Comparison of ENCODE assay signal across 17 cellular contexts in genomic region chr5:1672396-1672795, GRCh38.
DNase-seq lines count a peak whose midpoint lies in the region; ATAC-seq, FAIRE-seq and TF ChIP-seq lines count a peak whose summit lies in the region.
"Had no signal": no experiment of that assay in that cellular context is flagged by ENCODE, and none has a peak within 500 bp of the region (broad histone marks: within the 10 kb centered on the region; RNA-seq: fewer than 3 reads in every experiment).

No MANE protein-coding gene starts in this region.

- H3K4me1 ChIP-seq in BE2C (no peaks in the 10 kb centered on the region), GM12878 (ENCODE audit: control insufficient read depth, insufficient read depth, low read length) (no peaks in the 10 kb centered on the region), kidney (ENCODE audit: control insufficient read depth in 1 of 2, insufficient read depth in 1 of 2, low read depth in 1 of 2, low read length in 2 of 2) (no peaks in the 10 kb centered on the region)

- peaks cover 8% of the 10 kb centered on the region for H3K27me3 Mint-ChIP-seq in endothelial cell (ENCODE audit: unreplicated experiment)
- peaks cover 61% of the 10 kb centered on the region for H3K27me3 Mint-ChIP-seq in activated T-cell treated with anti-CD3 and anti-CD28 coated beads, Interleukin-2, amount 50 U/mL, for 24 hours

- RAD21 ChIA-PET in GM12878 (lab: Charles Lee; ENCODE audit: unreplicated experiment), result no interaction called here

- no peak for DNase-seq in BE2C
- peak; percentile 83 for DNase-seq in H7
- DNase-seq in GM12878 (ENCODE audit: low read depth, low spot score), result no peak
- DNase-seq in lower leg skin (ENCODE audit: low spot score in 2 of 2), result peak; percentile 3 to 59
- DNase-seq in endothelial cell (ENCODE audit: low spot score), result no peak
- no peak for DNase-seq in kidney
- no peak for DNase-seq in stimulated activated CD4-positive, alpha-beta T cell treated with anti-CD3 and anti-CD28 coated beads, Interleukin-2, amount 100 ng/mL, for 24 hours
- DNase-seq in activated T-cell treated with anti-CD3 and anti-CD28 coated beads, Interleukin-2, amount 50 U/mL, for 24 hours, result no peak
- DNase-seq: ACHN; CD4-positive, alpha-beta T cell; DND-41; GDM1; HCEC 1CT; IMR-90; MV-4-11; NCI-H1417 treated with DMSO at 0.1 percent for 48 hours; NCI-H2029 treated with DMSO at 0.1 percent for 48 hours had no signal

- H2AFZ ChIP-seq in GM12878 (ENCODE audit: control insufficient read depth, low read depth, low read length), result no peak overlapping the region

- no peak overlapping the region for H3K27ac ChIP-seq in GM12878 (ENCODE audit: control insufficient read depth, insufficient read depth)
- no peak overlapping the region for H3K27ac ChIP-seq in kidney (ENCODE audit: low read depth in 2 of 2, low read length in 2 of 2)

- intact Hi-C loops in GM12878 (cut with micrococcal nuclease; ENCODE audit: unreplicated experiment) (no loop called here), lower leg skin (cut with DNase I; ENCODE audit: low total_unique reads) (no loop called here), kidney (cut with DNase I) (no loop called here)

- H3K36me3 ChIP-seq in BE2C, result no peaks in the 10 kb centered on the region
- no peaks in the 10 kb centered on the region for H3K36me3 ChIP-seq in H7 (replicated peaks; ENCODE audit: control insufficient read depth, insufficient read depth, low read length)
- no peaks in the 10 kb centered on the region for H3K36me3 ChIP-seq in GM12878 (ENCODE audit: control insufficient read depth in 2 of 2, insufficient read depth in 2 of 2, low read length in 1 of 2)
- H3K36me3 ChIP-seq in kidney (ENCODE audit: control insufficient read depth in 1 of 2, insufficient read depth in 2 of 2, low read length in 2 of 2), result no peaks in the 10 kb centered on the region

- no peaks in the 10 kb centered on the region for H3K9me3 Mint-ChIP-seq in endothelial cell (ENCODE audit: unreplicated experiment)
- no peaks in the 10 kb centered on the region for H3K9me3 Mint-ChIP-seq in activated T-cell treated with anti-CD3 and anti-CD28 coated beads, Interleukin-2, amount 50 U/mL, for 24 hours
- H3K9me3 Mint-ChIP-seq: CD4-positive, alpha-beta T cell had no signal

- H3K27me3 ChIP-seq in BE2C (peaks cover 55% of the 10 kb centered on the region), H7 (ENCODE audit: control insufficient read depth, insufficient read depth, low read length) (peaks cover 18% of the 10 kb centered on the region), GM12878 (replicated peaks in 1 of 2; ENCODE audit: control insufficient read depth in 2 of 2, insufficient read depth in 2 of 2, low read length in 1 of 2) (peaks cover 4 to 8% of the 10 kb centered on the region in 2 experiments; a peak in 3 of 4 replicates)

- no peak overlapping the region for H3K4me3 ChIP-seq in BE2C (ENCODE audit: low read depth, low read length)
- H3K4me3 ChIP-seq in H7 (ENCODE audit: insufficient read depth, low read depth, low read length), result no peak overlapping the region
- no peak overlapping the region for H3K4me3 ChIP-seq in GM12878
- no peak overlapping the region for H3K4me3 ChIP-seq in lower leg skin (ENCODE audit: low read depth, poor library complexity, severe bottlenecking)
- no peak overlapping the region for H3K4me3 ChIP-seq in kidney (ENCODE audit: low read length in 2 of 2)

- no peak overlapping the region for H3K9ac ChIP-seq in GM12878 (ENCODE audit: control insufficient read depth, insufficient read depth, low read length)
- no peak overlapping the region for H3K9ac ChIP-seq in kidney (ENCODE audit: low read length in 2 of 2)

- no peak overlapping the region for H3K27ac Mint-ChIP-seq in endothelial cell (ENCODE audit: unreplicated experiment)
- no peak overlapping the region for H3K27ac Mint-ChIP-seq in activated T-cell treated with anti-CD3 and anti-CD28 coated beads, Interleukin-2, amount 50 U/mL, for 24 hours
- H3K27ac Mint-ChIP-seq: CD4-positive, alpha-beta T cell had no signal

- POLR2A ChIA-PET in GM12878 (lab: Charles Lee), result no interaction called here

- H3K4me1 Mint-ChIP-seq in endothelial cell (ENCODE audit: unreplicated experiment), result no peaks in the 10 kb centered on the region
- peaks cover 14% of the 10 kb centered on the region for H3K4me1 Mint-ChIP-seq in activated T-cell treated with anti-CD3 and anti-CD28 coated beads, Interleukin-2, amount 50 U/mL, for 24 hours (ENCODE audit: low read depth)

- H3K79me2 ChIP-seq in GM12878 (ENCODE audit: control insufficient read depth, insufficient read depth, low read length), result no peaks in the 10 kb centered on the region

- H3K9me3 ChIP-seq in BE2C (no peaks in the 10 kb centered on the region), GM12878 (replicated peaks; ENCODE audit: control insufficient read depth, insufficient read depth, low read length) (no peaks in the 10 kb centered on the region), kidney (ENCODE audit: control insufficient read depth in 1 of 2, low read length in 2 of 2) (peaks cover 0 to 7% of the 10 kb centered on the region in 2 donors)

- H4K20me1 ChIP-seq in GM12878 (ENCODE audit: control insufficient read depth, insufficient read depth), result no peaks in the 10 kb centered on the region

- CTCF ChIA-PET in GM12878 (lab: Yijun Ruan, JAX), result no interaction called here

- in situ Hi-C loops in GM12878 (cut with MboI), result no loop called here

- TF ChIP-seq CTCF in BE2C (IDR thresholded peaks at IDR 0.05; ENCODE audit: low read depth, low read length) (0 out of 2 replicates have a peak, but pooled peaks have one; percentile 1), GM12878 (IDR thresholded peaks at IDR 0.05 in 2 of 3, conservative IDR thresholded peaks at IDR 0.05 in 1 of 3; ENCODE audit: control insufficient read depth in 2 of 3, extremely low read depth in 1 of 3, insufficient read depth in 1 of 3, low read depth in 3 of 3, low read length in 3 of 3) (0 out of 6 replicates have a peak, but pooled peaks of 1 of the 3 experiments have one; percentile 3), lower leg skin (IDR thresholded peaks at IDR 0.05) (no peak), endothelial cell (IDR thresholded peaks at IDR 0.05; ENCODE audit: unreplicated experiment) (no peak), kidney (IDR thresholded peaks at IDR 0.05; ENCODE audit: borderline replicate concordance, extremely low read depth, insufficient read depth) (no peak)

- 44% methylated on average over 14 of the region's 14 CpGs for WGBS in GM12878 (ENCODE audit: insufficient coverage, insufficient replicate concordance, low lambda C conversion rate, missing lambda C conversion rate)
- 65 to 67% methylated on average over 14 of the region's 14 CpGs for WGBS in lower leg skin, 2 donors

- H3K4me3 Mint-ChIP-seq in endothelial cell (ENCODE audit: unreplicated experiment), result no peak overlapping the region
- no peak overlapping the region for H3K4me3 Mint-ChIP-seq in activated T-cell treated with anti-CD3 and anti-CD28 coated beads, Interleukin-2, amount 50 U/mL, for 24 hours
- H3K4me3 Mint-ChIP-seq: CD4-positive, alpha-beta T cell had no signal

- H3K4me2 ChIP-seq in GM12878 (ENCODE audit: control insufficient read depth, insufficient read depth), result no peak overlapping the region

- TF ChIP-seq POLR2A in GM12878 (IDR thresholded peaks at IDR 0.05; ENCODE audit: low read depth, low read length), result no peak
- no peak for TF ChIP-seq POLR2A in lower leg skin (IDR thresholded peaks at IDR 0.05)

- SMC1A ChIA-PET in GM12878 (lab: Charles Lee; ENCODE audit: uncharacterized antibody, unreplicated experiment), result no interaction called here

- no TSS peak for BruUV-seq in GM12878 (replicated peaks; lab: Mats Ljungman, UMichigan)

- TF ChIP-seq EP300 in GM12878 (IDR thresholded peaks at IDR 0.05; ENCODE audit: borderline replicate concordance in 1 of 2, control insufficient read depth in 1 of 2, low read depth in 2 of 2, low read length in 2 of 2), result no peak

- TF ChIP-seq RAD21 in GM12878 (IDR thresholded peaks at IDR 0.05; ENCODE audit: insufficient read depth, low read depth, low read length), result no peak

- H3K36me3 Mint-ChIP-seq in endothelial cell (ENCODE audit: low read depth, unreplicated experiment), result peaks cover 4% of the 10 kb centered on the region
- no peaks in the 10 kb centered on the region for H3K36me3 Mint-ChIP-seq in activated T-cell treated with anti-CD3 and anti-CD28 coated beads, Interleukin-2, amount 50 U/mL, for 24 hours (ENCODE audit: low read depth)

- FAIRE-seq in GM12878 (lab: Jason Lieb, UNC) (no peak), kidney (lab: Jason Lieb, UNC) (no peak)

- peak; percentile 48; the same call in 1 of the 3 replicates for ATAC-seq in GM12878

TF ChIP-seq in GM12878, 131 proteins besides CTCF, POLR2A, EP300 and RAD21 (continues in another document):
- TF ChIP-seq JUND (IDR thresholded peaks at IDR 0.05; ENCODE audit: low read depth, low read length), result no peak
- no peak for TF ChIP-seq SIN3A (IDR thresholded peaks at IDR 0.05; ENCODE audit: low read depth, low read length)
- no peak for TF ChIP-seq PBX3 (IDR thresholded peaks at IDR 0.05; ENCODE audit: insufficient replicate concordance, low read depth, low read length)
- no peak for TF ChIP-seq KLF5 (IDR thresholded peaks at IDR 0.05; ENCODE audit: partially characterized antibody)
- no peak for TF ChIP-seq SUPT20H (IDR thresholded peaks at IDR 0.05; ENCODE audit: borderline replicate concordance, control insufficient read depth, low read depth, low read length)
- no peak for TF ChIP-seq ZNF217 (IDR thresholded peaks at IDR 0.05)
- TF ChIP-seq PAX8 (IDR thresholded peaks at IDR 0.05), result no peak
- no peak for TF ChIP-seq STAT1 (conservative IDR thresholded peaks at IDR 0.05)
- TF ChIP-seq RBBP5 (conservative IDR thresholded peaks at IDR 0.05), result no peak
- no peak for TF ChIP-seq GABPA (IDR thresholded peaks at IDR 0.05; ENCODE audit: low read depth)

Comparison
In these comparisons a context has a peak if more than half of its experiments do, and no peak if none do; other contexts are left out.
1. DNase-seq: peak in H7 (single experiment) and lower leg skin (2 of 2); none in BE2C (single experiment), GM12878 (single experiment), endothelial cell (single experiment), kidney (single experiment), stimulated activated CD4-positive, alpha-beta T cell treated with anti-CD3 and anti-CD28 coated beads, Interleukin-2, amount 100 ng/mL, for 24 hours (0 of 2) and activated T-cell treated with anti-CD3 and anti-CD28 coated beads, Interleukin-2, amount 50 U/mL, for 24 hours (single experiment).